1 cellular context compared by ENCODE assay signal in genomic region chr1:229197225-229197677, GRCh38.
TF ChIP-seq lines count a peak whose summit lies in the region.

No MANE protein-coding gene starts in this region.

TF ChIP-seq in IMR-90, 13 proteins besides CTCF, POLR2A, EP300 and RAD21 (continued from another document):
- TF ChIP-seq ELK1 (IDR thresholded peaks at IDR 0.05; ENCODE audit: borderline replicate concordance, low read depth, low read length): no peak
- no peak for TF ChIP-seq USF2 (IDR thresholded peaks at IDR 0.05; ENCODE audit: low read depth, low read length)
- no peak for TF ChIP-seq RFX5 (IDR thresholded peaks at IDR 0.05; ENCODE audit: low read depth, low read length)
